11 cellular contexts compared by ENCODE assay signal in the genomic region with DNA sequence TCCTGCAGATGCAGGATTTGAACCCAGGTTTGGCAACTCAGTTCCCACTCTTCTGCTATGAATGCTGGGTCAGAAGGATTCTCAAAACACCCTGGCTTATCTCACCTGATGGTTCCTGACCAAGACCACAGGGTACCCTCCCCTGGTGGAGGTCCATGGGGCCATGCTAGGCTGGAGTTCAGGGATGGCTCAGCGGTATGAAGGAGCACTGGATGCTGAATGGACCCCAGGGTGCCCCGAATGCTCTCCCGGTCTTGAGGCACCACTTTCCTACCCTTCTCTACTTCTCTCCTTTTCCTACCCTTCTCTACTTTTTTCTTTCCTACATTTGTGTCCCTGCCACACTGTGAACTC. TPM values are rescaled to one million over a fixed set of nuclear protein-coding genes. Genes with fewer than 3 reads are reported as not detected.
DNase-seq lines count a peak whose midpoint lies in the region; ATAC-seq and TF ChIP-seq lines count a peak whose summit lies in the region.
"Had no signal": no experiment of that assay in that cellular context is flagged by ENCODE, and none has a peak within 500 bp of the region (broad histone marks: within the 10 kb centered on the region; RNA-seq: fewer than 3 reads in every experiment).

No MANE protein-coding gene starts in this region.

- H3K9ac ChIP-seq in BLaER1 treated with 17β-estradiol and CSF1 and Interleukin-3, amounts not matched to agents 10 nM and 100 nM, result no peak overlapping the region

- DNase-seq in GM13976 (ENCODE audit: low spot score) (peak; percentile 28), naive B cell (no peak), NAMALWA (ENCODE audit: low spot score) (no peak), NOMO-1 treated with DMSO at 0.1 percent for 48 hours (lab: John Stamatoyannopoulos, UW; ENCODE audit: unreplicated experiment) (no peak), SKM-1 treated with dmso at 0.1 percent for 144 hours (lab: John Stamatoyannopoulos, UW; ENCODE audit: unreplicated experiment) (no peak)
- no peak for DNase-seq in activated naive CD8-positive, alpha-beta T cell treated with anti-CD3 and anti-CD28 coated beads, Interleukin-2, amount 10 ng/mL, durations not matched to agents 7 days and 5 days
- DNase-seq: COR-L47, MM.1S had no signal

- peak overlapping the region; percentile 43 for H3K4me3 Mint-ChIP-seq in activated naive CD8-positive, alpha-beta T cell treated with anti-CD3 and anti-CD28 coated beads, Interleukin-2, amount 10 ng/mL, durations not matched to agents 7 days and 5 days
- peak overlapping the region in 7 of 8 donors; percentile 30 to 90 (median 74) for H3K4me3 Mint-ChIP-seq in naive B cell

- H3K4me1 Mint-ChIP-seq in activated naive CD8-positive, alpha-beta T cell treated with anti-CD3 and anti-CD28 coated beads, Interleukin-2, amount 10 ng/mL, durations not matched to agents 7 days and 5 days, result peaks cover 2% of the 10 kb centered on the region
- peaks cover 13 to 21% (median 13%) of the 10 kb centered on the region in 3 donors for H3K4me1 Mint-ChIP-seq in naive B cell

- POLR2A ChIA-PET in activated naive CD8-positive, alpha-beta T cell treated with anti-CD3 and anti-CD28 coated beads, Interleukin-2, amount 10 ng/mL, durations not matched to agents 7 days and 5 days (lab: Charles Lee), result no interaction called here

- peaks cover 0 to 32% (median 6%) of the 10 kb centered on the region in 11 experiments; a peak in 13 of 22 replicates for H3K27me3 ChIP-seq in BLaER1 treated with 17β-estradiol and CSF1 and Interleukin-3, amounts not matched to agents 10 nM and 100 nM

- H3K27ac Mint-ChIP-seq in activated naive CD8-positive, alpha-beta T cell treated with anti-CD3 and anti-CD28 coated beads, Interleukin-2, amount 10 ng/mL, durations not matched to agents 7 days and 5 days, result no peak overlapping the region
- H3K27ac Mint-ChIP-seq in naive B cell, result peak overlapping the region in 1 of 6 donors; percentile 47

- no peak overlapping the region for H3K4me3 ChIP-seq in BLaER1 treated with 17β-estradiol and CSF1 and Interleukin-3, amounts not matched to agents 10 nM and 100 nM

- no peak overlapping the region for H3K27ac ChIP-seq in BLaER1 treated with 17β-estradiol and CSF1 and Interleukin-3, amounts not matched to agents 10 nM and 100 nM

- peaks cover 0 to 4% (median 0%) of the 10 kb centered on the region in 11 experiments; a peak in 3 of 22 replicates for H3K36me3 ChIP-seq in BLaER1 treated with 17β-estradiol and CSF1 and Interleukin-3, amounts not matched to agents 10 nM and 100 nM

- no peak for ATAC-seq in activated naive CD8-positive, alpha-beta T cell treated with anti-CD3 and anti-CD28 coated beads, Interleukin-2, amount 10 ng/mL, durations not matched to agents 7 days and 5 days (ENCODE audit: low read depth)
- no peak for ATAC-seq in naive B cell (ENCODE audit: low read depth in 2 of 2)
- ATAC-seq in GM18907 (IDR thresholded peaks at IDR 0.05; ENCODE audit: unreplicated experiment), result no peak
- ATAC-seq: Right ventricle myocardium inferior had no signal

- in situ Hi-C loops in GM13976 (cut with MboI; ENCODE audit: low sequenced_read_pairs, unreplicated experiment), result no loop called here

- no peaks in the 10 kb centered on the region for H3K36me3 Mint-ChIP-seq in activated naive CD8-positive, alpha-beta T cell treated with anti-CD3 and anti-CD28 coated beads, Interleukin-2, amount 10 ng/mL, durations not matched to agents 7 days and 5 days
- no peaks in the 10 kb centered on the region for H3K36me3 Mint-ChIP-seq in naive B cell

- H3K9me3 ChIP-seq in BLaER1 treated with 17β-estradiol and CSF1 and Interleukin-3, amounts not matched to agents 10 nM and 100 nM (replicated peaks in 1 of 11), result no peaks in the 10 kb centered on the region

- TF ChIP-seq CTCF in GM13976 (IDR thresholded peaks at IDR 0.05; ENCODE audit: borderline replicate concordance, control extremely low read depth, extremely low read depth, insufficient read depth, missing control alignments), result no peak

- H3K4me1 ChIP-seq in BLaER1 treated with 17β-estradiol and CSF1 and Interleukin-3, amounts not matched to agents 10 nM and 100 nM, result peaks cover 0 to 65% (median 46%) of the 10 kb centered on the region in 10 experiments; a peak in 17 of 20 replicates

- H3K9me3 Mint-ChIP-seq in activated naive CD8-positive, alpha-beta T cell treated with anti-CD3 and anti-CD28 coated beads, Interleukin-2, amount 10 ng/mL, durations not matched to agents 7 days and 5 days, result no peaks in the 10 kb centered on the region
- no peaks in the 10 kb centered on the region for H3K9me3 Mint-ChIP-seq in naive B cell

- H3K27me3 Mint-ChIP-seq in activated naive CD8-positive, alpha-beta T cell treated with anti-CD3 and anti-CD28 coated beads, Interleukin-2, amount 10 ng/mL, durations not matched to agents 7 days and 5 days, result peaks cover 32% of the 10 kb centered on the region
- peaks cover 0 to 8% (median 0%) of the 10 kb centered on the region in 3 donors for H3K27me3 Mint-ChIP-seq in naive B cell

- H4K20me1 ChIP-seq in BLaER1 treated with 17β-estradiol and CSF1 and Interleukin-3, amounts not matched to agents 10 nM and 100 nM, result peaks cover 0 to 13% (median 0%) of the 10 kb centered on the region in 11 experiments; a peak in 3 of 22 replicates

- H3K4me2 ChIP-seq in BLaER1 treated with 17β-estradiol and CSF1 and Interleukin-3, amounts not matched to agents 10 nM and 100 nM, result peak overlapping the region; percentile 13 to 61 (median 49); a peak in 18 of 22 replicates

RNA-seq across cellular contexts. Expression of gene PLD4, which starts 9.7 kb away (rescaled TPM):
- total RNA-seq in activated naive CD8-positive, alpha-beta T cell treated with anti-CD3 and anti-CD28 coated beads, Interleukin-2, amount 10 ng/mL, durations not matched to agents 7 days and 5 days, result under 1 TPM in 1 of 2 experiments, not detected in 1; 0.06 TPM
- polyA plus RNA-seq in naive B cell (ENCODE audit: low read depth in 6 of 6), result 100 to 1,000 TPM in 5 of 6 donors, 10 to 100 TPM in 1; 77.4 to 264 (median 182) TPM
- total RNA-seq: Right ventricle myocardium inferior had no signal

RNA-seq across cellular contexts. Expression of gene AHNAK2, which starts 43.8 kb away (rescaled TPM):
- under 1 TPM; 0.06 TPM for total RNA-seq in activated naive CD8-positive, alpha-beta T cell treated with anti-CD3 and anti-CD28 coated beads, Interleukin-2, amount 10 ng/mL, durations not matched to agents 7 days and 5 days
- under 1 TPM in 5 of 6 donors, not detected in 1; 0.63 to 0.92 (median 0.70) TPM for polyA plus RNA-seq in naive B cell (ENCODE audit: low read depth in 6 of 6)

RNA-seq across cellular contexts. Expression of gene CLBA1, which starts 51.2 kb away (rescaled TPM):
- 1 to 10 TPM; 1.2 TPM for total RNA-seq in activated naive CD8-positive, alpha-beta T cell treated with anti-CD3 and anti-CD28 coated beads, Interleukin-2, amount 10 ng/mL, durations not matched to agents 7 days and 5 days
- 1 to 10 TPM in 1 of 6 donors, under 1 TPM in 4, not detected in 1; 0.59 to 1.1 (median 0.85) TPM for polyA plus RNA-seq in naive B cell (ENCODE audit: low read depth in 6 of 6)
